Comparison of ENCODE assay signal across 1 cellular context in genomic region chr12:80778005-80778541, GRCh38.
TF ChIP-seq lines count a peak whose summit lies in the region.

No MANE protein-coding gene starts in this region.

TF ChIP-seq in HepG2, 621 proteins besides CTCF, POLR2A, EP300 and RAD21 (continued from another document and continues in another):
- TF ChIP-seq ZGPAT (CRISPR knock-in tag; IDR thresholded peaks at IDR 0.05) (peak; percentile 74), ARID3A (IDR thresholded peaks at IDR 0.05; ENCODE audit: low read depth, low read length) (0 out of 2 replicates have a peak, but pooled peaks have one; percentile 25), HDAC2 (CRISPR knock-in tag; IDR thresholded peaks at IDR 0.05) (peak; percentile 64), ZNF44 (CRISPR knock-in tag; IDR thresholded peaks at IDR 0.05) (no peak), E2F2 (CRISPR knock-in tag; IDR thresholded peaks at IDR 0.05; ENCODE audit: borderline replicate concordance) (no peak), STAT6 (CRISPR knock-in tag; IDR thresholded peaks at IDR 0.05; ENCODE audit: borderline replicate concordance) (0 out of 2 replicates have a peak, but pooled peaks have one; percentile 30), ZMAT3 (CRISPR knock-in tag; conservative IDR thresholded peaks at IDR 0.05) (no peak), ZNF784 (CRISPR knock-in tag; IDR thresholded peaks at IDR 0.05; ENCODE audit: borderline replicate concordance) (0 out of 2 replicates have a peak, but pooled peaks have one; percentile 29), ZFP91 (CRISPR knock-in tag; IDR thresholded peaks at IDR 0.05; ENCODE audit: borderline replicate concordance) (no peak), TRAFD1 (CRISPR knock-in tag; IDR thresholded peaks at IDR 0.05; ENCODE audit: borderline replicate concordance) (no peak), MLX (CRISPR knock-in tag; IDR thresholded peaks at IDR 0.05) (peak; percentile 29; the same call in 1 of the 2 replicates), KAT8 (CRISPR knock-in tag; IDR thresholded peaks at IDR 0.05) (0 out of 2 replicates have a peak, but pooled peaks have one; percentile 47), FOXJ3 (CRISPR knock-in tag; IDR thresholded peaks at IDR 0.05; ENCODE audit: borderline replicate concordance) (peak; percentile 67; the same call in 1 of the 2 replicates), ZMYM4 (CRISPR knock-in tag; IDR thresholded peaks at IDR 0.05) (peak; percentile 84), NFE2L2 (IDR thresholded peaks at IDR 0.05; ENCODE audit: low read length) (peak; percentile 100), DBP (CRISPR knock-in tag; IDR thresholded peaks at IDR 0.05; ENCODE audit: not compliant biosample characterization) (no peak), CEBPG (CRISPR knock-in tag; IDR thresholded peaks at IDR 0.05) (peak; percentile 17; the same call in 1 of the 2 replicates), HOXA5 (CRISPR knock-in tag; IDR thresholded peaks at IDR 0.05) (peak; percentile 14; the same call in 1 of the 2 replicates), ZNF18 (CRISPR knock-in tag; IDR thresholded peaks at IDR 0.05; ENCODE audit: insufficient replicate concordance) (no peak), ZBTB42 (CRISPR knock-in tag; IDR thresholded peaks at IDR 0.05) (no peak), CBFB (CRISPR knock-in tag; IDR thresholded peaks at IDR 0.05) (0 out of 2 replicates have a peak, but pooled peaks have one; percentile 43), HDAC1 (CRISPR knock-in tag; IDR thresholded peaks at IDR 0.05) (peak; percentile 27; the same call in 1 of the 2 replicates), NFE2 (CRISPR knock-in tag; IDR thresholded peaks at IDR 0.05) (peak; percentile 95), MIXL1 (CRISPR knock-in tag; IDR thresholded peaks at IDR 0.05) (peak; percentile 54; the same call in 1 of the 2 replicates), NFYB (CRISPR knock-in tag; IDR thresholded peaks at IDR 0.05) (0 out of 2 replicates have a peak, but pooled peaks have one; percentile 23), ZNF33A (CRISPR knock-in tag; IDR thresholded peaks at IDR 0.05; ENCODE audit: borderline replicate concordance) (peak; percentile 67; the same call in 1 of the 2 replicates), ZNF264 (CRISPR knock-in tag; IDR thresholded peaks at IDR 0.05) (0 out of 2 replicates have a peak, but pooled peaks have one; percentile 38), NR2F6 (IDR thresholded peaks at IDR 0.05) (no peak), NR2F6 (CRISPR knock-in tag; IDR thresholded peaks at IDR 0.05) (peak; percentile 36; the same call in 1 of the 2 replicates), CREB1 (IDR thresholded peaks at IDR 0.05) (no peak), CREB1 (CRISPR knock-in tag; IDR thresholded peaks at IDR 0.05) (peak; percentile 56), DNMT3B (CRISPR knock-in tag; conservative IDR thresholded peaks at IDR 0.05) (peak; percentile 77), FOXO1 (CRISPR knock-in tag; IDR thresholded peaks at IDR 0.05) (0 out of 2 replicates have a peak, but pooled peaks have one; percentile 16), PHF5A (CRISPR knock-in tag; IDR thresholded peaks at IDR 0.05; ENCODE audit: low read depth, unreplicated experiment) (no peak), ZBTB2 (CRISPR knock-in tag; IDR thresholded peaks at IDR 0.05; ENCODE audit: low read depth) (no peak), CENPX (CRISPR knock-in tag; IDR thresholded peaks at IDR 0.05) (no peak), MAFF (IDR thresholded peaks at IDR 0.05; ENCODE audit: low read depth, low read length) (peak; percentile 96), KDM5A (IDR thresholded peaks at IDR 0.05; ENCODE audit: borderline replicate concordance, low read length) (no peak), MED1 (CRISPR knock-in tag; IDR thresholded peaks at IDR 0.05) (peak; percentile 90), ISL2 (CRISPR knock-in tag; IDR thresholded peaks at IDR 0.05) (peak; percentile 54; the same call in 1 of the 2 replicates), ZNF556 (CRISPR knock-in tag; IDR thresholded peaks at IDR 0.05; ENCODE audit: borderline replicate concordance) (peak; percentile 64; the same call in 1 of the 2 replicates), RBFOX2 (IDR thresholded peaks at IDR 0.05; ENCODE audit: low read depth, low read length) (peak; percentile 38; the same call in 1 of the 2 replicates), ZNF362 (CRISPR knock-in tag; IDR thresholded peaks at IDR 0.05; ENCODE audit: borderline replicate concordance) (peak; percentile 33; the same call in 1 of the 2 replicates), ZNF567 (CRISPR knock-in tag; IDR thresholded peaks at IDR 0.05; ENCODE audit: borderline replicate concordance) (no peak), ZFP41 (CRISPR knock-in tag; IDR thresholded peaks at IDR 0.05; ENCODE audit: borderline replicate concordance) (no peak), ZNF138 (CRISPR knock-in tag; IDR thresholded peaks at IDR 0.05; ENCODE audit: low read depth) (no peak), ZFP62 (CRISPR knock-in tag; IDR thresholded peaks at IDR 0.05) (no peak)
